ENCODE assay signal across 18 cellular contexts in the genomic region with DNA sequence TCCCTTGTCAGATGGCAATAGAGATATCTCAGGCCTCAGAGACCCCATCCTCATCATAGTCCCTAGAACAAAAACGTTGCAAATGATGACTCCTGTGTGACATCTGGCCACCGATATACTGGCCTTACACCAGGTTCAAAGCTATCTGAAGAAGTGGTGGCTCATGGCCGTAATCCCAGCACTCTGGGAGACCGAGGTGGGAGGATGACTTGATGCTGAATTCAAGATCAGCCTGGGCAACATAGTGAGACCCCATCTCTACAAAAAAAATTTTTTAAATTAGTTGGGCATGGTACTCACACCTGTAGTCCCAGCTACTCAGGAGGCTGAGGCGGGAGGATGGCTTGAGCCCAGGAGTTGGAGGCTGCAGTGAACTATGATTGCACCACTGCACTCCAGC. TPM values are rescaled to one million over a fixed set of nuclear protein-coding genes. Genes with fewer than 3 reads are reported as not detected.
DNase-seq lines count a peak whose midpoint lies in the region; ATAC-seq and TF ChIP-seq lines count a peak whose summit lies in the region.
"Had no signal": no experiment of that assay in that cellular context is flagged by ENCODE, and none has a peak within 500 bp of the region (broad histone marks: within the 10 kb centered on the region; RNA-seq: fewer than 3 reads in every experiment).

No MANE protein-coding gene starts in this region.

- H3K36me3 ChIP-seq in HEK293 (ENCODE audit: control insufficient read depth in 2 of 2, insufficient read depth in 1 of 2, low read length in 2 of 2) (no peaks in the 10 kb centered on the region), endodermal cell (ENCODE audit: control insufficient read depth, insufficient read depth, low read length) (peaks cover 7% of the 10 kb centered on the region), stomach (peaks cover 0 to 13% (median 7%) of the 10 kb centered on the region in 4 donors), gastroesophageal sphincter (no peaks in the 10 kb centered on the region)
- H3K36me3 ChIP-seq in effector memory CD4-positive, alpha-beta T cell (ENCODE audit: control insufficient read depth, insufficient read depth, low read length) = no peaks in the 10 kb centered on the region

- no peak for TF ChIP-seq CTCF in HEK293 (tag by site-specific recombination; IDR thresholded peaks at IDR 0.05)
- no peak for TF ChIP-seq CTCF in endodermal cell (conservative IDR thresholded peaks at IDR 0.05)
- TF ChIP-seq CTCF in stomach (IDR thresholded peaks at IDR 0.05) = no peak
- TF ChIP-seq CTCF in gastroesophageal sphincter (IDR thresholded peaks at IDR 0.05) = no peak

- H3K27me3 Mint-ChIP-seq in endodermal cell (ENCODE audit: insufficient read depth) = no peaks in the 10 kb centered on the region
- H3K27me3 Mint-ChIP-seq: CD4-positive, alpha-beta memory T cell had no signal

- H3K9me3 ChIP-seq in HEK293 (ENCODE audit: control insufficient read depth, insufficient read depth, low read depth, low read length) (no peaks in the 10 kb centered on the region), endodermal cell (ENCODE audit: control insufficient read depth, low read length) (no peaks in the 10 kb centered on the region), stomach (no peaks in the 10 kb centered on the region), gastroesophageal sphincter (no peaks in the 10 kb centered on the region)
- no peaks in the 10 kb centered on the region for H3K9me3 ChIP-seq in effector memory CD4-positive, alpha-beta T cell (ENCODE audit: control insufficient read depth, low read length)
- H3K9me3 ChIP-seq: A549 had no signal

- H3K9me3 Mint-ChIP-seq in endodermal cell = no peaks in the 10 kb centered on the region
- H3K9me3 Mint-ChIP-seq: H9 had no signal

- no peak overlapping the region for H3K4me3 Mint-ChIP-seq in endodermal cell
- H3K4me3 Mint-ChIP-seq: CD4-positive, alpha-beta memory T cell; H9 had no signal

- H3K4me3 ChIP-seq in HEK293 (ENCODE audit: low read depth, low read length) (no peak overlapping the region), endodermal cell (ENCODE audit: low read length) (no peak overlapping the region), stomach (no peak overlapping the region), gastroesophageal sphincter (no peak overlapping the region)
- H3K4me3 ChIP-seq in effector memory CD4-positive, alpha-beta T cell (ENCODE audit: insufficient read depth, low read depth, low read length, poor library complexity, severe bottlenecking) = no peak overlapping the region
- H3K4me3 ChIP-seq: A549 had no signal

- intact Hi-C loops in Right ventricle myocardium superior (cut with DNase I) (no loop called here), Right ventricle myocardium inferior (cut with DNase I) (no loop called here), stomach (cut with DNase I; ENCODE audit: low total_unique reads) (no loop called here)

- CTCF ChIA-PET in HEK293 (lab: Yijun Ruan, JAX) = interaction anchor here (0.6 to 0.7 kb wide), 2 partner anchors 32 to 60 kb away, joined by 3 to 4 read pairs; no protein-coding TSS in a partner anchor

- 92 to 97% methylated on average over 4 to 5 of the region's 5 CpGs for WGBS in endodermal cell (ENCODE audit: insufficient coverage in 1 of 2, insufficient read length in 1 of 2), 2 experiments
- 88 to 93% (median 92%) methylated on average over 5 of the region's 5 CpGs for WGBS in stomach, 5 donors
- 100% methylated on average over 1 of the region's 5 CpGs for WGBS in gastroesophageal sphincter (ENCODE audit: low coverage in 1 of 2), 2 donors

- peaks cover 39% of the 10 kb centered on the region for H3K4me1 Mint-ChIP-seq in endodermal cell

- 0 out of 2 replicates have a peak, but pooled peaks cover 3% of the 10 kb centered on the region for H3K4me1 ChIP-seq in HEK293 (ENCODE audit: control insufficient read depth, insufficient read depth, low read length)
- H3K4me1 ChIP-seq in endodermal cell (ENCODE audit: control insufficient read depth, insufficient read depth, low read length) = peaks cover 14% of the 10 kb centered on the region
- peaks cover 24 to 77% (median 50%) of the 10 kb centered on the region in 4 donors for H3K4me1 ChIP-seq in stomach
- no peaks in the 10 kb centered on the region for H3K4me1 ChIP-seq in effector memory CD4-positive, alpha-beta T cell (ENCODE audit: control insufficient read depth, insufficient read depth, low read length, poor library complexity, severe bottlenecking)
- H3K4me1 ChIP-seq in gastroesophageal sphincter = peaks cover 0 to 74% (median 21%) of the 10 kb centered on the region in 3 donors
- H3K4me1 ChIP-seq: A549 had no signal

- TF ChIP-seq POLR2A in stomach (IDR thresholded peaks at IDR 0.05) = no peak
- no peak for TF ChIP-seq POLR2A in gastroesophageal sphincter (IDR thresholded peaks at IDR 0.05)

- ATAC-seq in Right ventricle myocardium superior (ENCODE audit: poor library complexity) = no peak
- no peak for ATAC-seq in Right ventricle myocardium inferior
- no peak for ATAC-seq in gastroesophageal sphincter
- ATAC-seq: A549, HepG2 had no signal

- no peak for TF ChIP-seq EP300 in stomach (IDR thresholded peaks at IDR 0.05)
- TF ChIP-seq EP300 in gastroesophageal sphincter (IDR thresholded peaks at IDR 0.05) = no peak

- peak; percentile 7 for DNase-seq in Right ventricle myocardium superior
- no peak for DNase-seq in Right ventricle myocardium inferior (ENCODE audit: missing footprints)
- DNase-seq in endodermal cell = no peak
- DNase-seq in stomach = no peak
- no peak for DNase-seq in SKM-1 (lab: John Stamatoyannopoulos, UW; ENCODE audit: unreplicated experiment)
- DNase-seq in effector memory CD4-positive, alpha-beta T cell = no peak
- DNase-seq: AML-193; CD4-positive, alpha-beta memory T cell; DMS153; DMS79; GF-D8; H9 had no signal

- H3K27ac ChIP-seq in HEK293 (ENCODE audit: extremely low read depth, low read depth, low read length) (no peak overlapping the region), endodermal cell (ENCODE audit: low read depth, low read length) (no peak overlapping the region), stomach (peak overlapping the region in 3 of 5 donors; percentile 49 to 74 (median 66)), gastroesophageal sphincter (peak overlapping the region in 1 of 4 donors; percentile 43)
- no peak overlapping the region for H3K27ac ChIP-seq in effector memory CD4-positive, alpha-beta T cell (ENCODE audit: insufficient read depth, low read length, poor library complexity, severe bottlenecking)
- H3K27ac ChIP-seq: 22Rv1, A549, C4-2B had no signal

- no peaks in the 10 kb centered on the region for H3K27me3 ChIP-seq in endodermal cell (ENCODE audit: control insufficient read depth, insufficient read depth, low read length, poor library complexity, severe bottlenecking)
- H3K27me3 ChIP-seq in stomach = no peaks in the 10 kb centered on the region
- no peaks in the 10 kb centered on the region for H3K27me3 ChIP-seq in effector memory CD4-positive, alpha-beta T cell (replicated peaks; ENCODE audit: control insufficient read depth, insufficient read depth, low read length, poor library complexity, severe bottlenecking)
- no peaks in the 10 kb centered on the region for H3K27me3 ChIP-seq in gastroesophageal sphincter

- POLR2A ChIA-PET in HEK293 (lab: Yijun Ruan, JAX) = interaction anchor here (0.6 kb wide), 1 partner anchor 13 kb away, joined by 9 read pairs; no protein-coding TSS in a partner anchor

- H3K9ac ChIP-seq in endodermal cell (ENCODE audit: extremely low read depth, low read length, poor library complexity, severe bottlenecking) = no peak overlapping the region

- H3K36me3 Mint-ChIP-seq in endodermal cell (ENCODE audit: low read depth) = peaks cover 39% of the 10 kb centered on the region
- H3K36me3 Mint-ChIP-seq: CD4-positive, alpha-beta memory T cell had no signal

- H3K27ac Mint-ChIP-seq in endodermal cell = peak overlapping the region; percentile 68

TF ChIP-seq in HEK293, 187 proteins besides CTCF, POLR2A, EP300 and RAD21:
- TF ChIP-seq ZNF121 (tag by site-specific recombination; IDR thresholded peaks at IDR 0.05) (0 out of 2 replicates have a peak, but pooled peaks have one; percentile 51), ZNF146 (tag by site-specific recombination; IDR thresholded peaks at IDR 0.05) (no peak), ZXDB (tag by site-specific recombination; IDR thresholded peaks at IDR 0.05) (no peak)

RNA-seq across cellular contexts. Expression of a gene that starts 13.1 kb away (rescaled TPM):
- total RNA-seq in Right ventricle myocardium superior = 14.8 TPM
- 15.2 TPM for total RNA-seq in Right ventricle myocardium inferior
- 100 to 1,000 TPM in 1 of 2 donors, 10 to 100 TPM in 1; 95.8 to 113 TPM for total RNA-seq in endodermal cell
- 30.7 TPM for polyA plus RNA-seq in endodermal cell (2013, experiment 1 of 2)
- polyA plus RNA-seq in endodermal cell (2013, experiment 2 of 2) = 29.4 TPM
- total RNA-seq in stomach = 10 to 100 TPM; 16.3 to 46.4 (median 35.3) TPM
- 10 to 100 TPM; 14.9 to 22.4 (median 15.4) TPM for polyA plus RNA-seq in stomach
- total RNA-seq in gastroesophageal sphincter = 10 to 100 TPM; 26.0 to 40.3 (median 30.3) TPM

Comparison
In these comparisons a context has a peak if more than half of its experiments do, and no peak if none do; other contexts are left out.
1. H3K27ac ChIP-seq: peak in stomach (3 of 5); none in HEK293 (single experiment), endodermal cell (single experiment) and effector memory CD4-positive, alpha-beta T cell (single experiment).